ENCODE assay signal across 8 cellular contexts in genomic region chrX:11143931-11144678, GRCh38. TPM values are rescaled to one million over a fixed set of nuclear protein-coding genes. Genes with fewer than 3 reads are reported as not detected.
A peak's percentile ranks its signal among the peaks of the same experiment; 100 is the strongest.
DNase-seq lines count a peak whose midpoint lies in the region; ATAC-seq, FAIRE-seq and TF ChIP-seq lines count a peak whose summit lies in the region.

No MANE protein-coding gene starts in this region.

- H3K36me3 Mint-ChIP-seq in activated naive CD8-positive, alpha-beta T cell treated with anti-CD3 and anti-CD28 coated beads for 36 hours = no peaks in the 10 kb centered on the region

- DNase-seq in ELR (ENCODE audit: low read depth) (peak; percentile 81), RCC 7860 (ENCODE audit: low spot score) (peak; percentile 49), head of caudate nucleus (peak in 38 of 42 donors; percentile 2 to 87 (median 60)), psoas muscle (peak in 1 of 2 donors; percentile 51), OCI-M2 (lab: John Stamatoyannopoulos, UW; ENCODE audit: unreplicated experiment) (no peak)
- peak; percentile 21 for DNase-seq in activated naive CD8-positive, alpha-beta T cell treated with anti-CD3 and anti-CD28 coated beads for 36 hours

- no peak overlapping the region for H3K27ac Mint-ChIP-seq in activated naive CD8-positive, alpha-beta T cell treated with anti-CD3 and anti-CD28 coated beads for 36 hours

- H3K9me3 Mint-ChIP-seq in activated naive CD8-positive, alpha-beta T cell treated with anti-CD3 and anti-CD28 coated beads for 36 hours = no peaks in the 10 kb centered on the region

- H3K4me3 Mint-ChIP-seq in activated naive CD8-positive, alpha-beta T cell treated with anti-CD3 and anti-CD28 coated beads for 36 hours = no peak overlapping the region

- ATAC-seq in GM21825 (IDR thresholded peaks at IDR 0.05; ENCODE audit: unreplicated experiment) (peak; percentile 90), psoas muscle (peak; percentile 73 to 88 (median 78))

- 31 to 40% (median 38%) methylated on average over 20 of the region's 20 CpGs for WGBS in psoas muscle, 3 donors

- no peak overlapping the region for H3K27ac ChIP-seq in psoas muscle

- no peaks in the 10 kb centered on the region for H3K36me3 ChIP-seq in psoas muscle (ENCODE audit: insufficient read depth in 1 of 2, low read depth in 1 of 2)

- no peaks in the 10 kb centered on the region for H3K9me3 ChIP-seq in psoas muscle

- no peak overlapping the region for H3K4me3 ChIP-seq in psoas muscle

- peak; percentile 69 for FAIRE-seq in RCC 7860 (lab: Jason Lieb, UNC)

- no peaks in the 10 kb centered on the region for H3K4me1 ChIP-seq in psoas muscle

- peaks cover 2% of the 10 kb centered on the region for H3K4me1 Mint-ChIP-seq in activated naive CD8-positive, alpha-beta T cell treated with anti-CD3 and anti-CD28 coated beads for 36 hours

- peak; percentile 44; the same call in 1 of the 2 replicates for TF ChIP-seq CTCF in LNCAP (IDR thresholded peaks at IDR 0.05)
- TF ChIP-seq CTCF in psoas muscle (IDR thresholded peaks at IDR 0.05) = peak; percentile 65

- H3K27me3 ChIP-seq in psoas muscle (ENCODE audit: insufficient read depth in 3 of 3, low read length in 2 of 3) = peaks cover 0 to 2% (median 0%) of the 10 kb centered on the region in 3 donors

- intact Hi-C loops in head of caudate nucleus (cut with DNase I) = loop anchor here (5.0 kb wide), 1 partner anchor 388 kb away; no protein-coding TSS in a partner anchor
- intact Hi-C loops in psoas muscle (cut with DNase I) = loop anchor here (5.0 to 10.0 kb wide), 4 partner anchors 381 to 628 kb away; no protein-coding TSS in a partner anchor

- peaks cover 3% of the 10 kb centered on the region for H3K27me3 Mint-ChIP-seq in activated naive CD8-positive, alpha-beta T cell treated with anti-CD3 and anti-CD28 coated beads for 36 hours

RNA-seq across cellular contexts. Expression of gene HCCS, which starts 33.0 kb away (rescaled TPM):
- 10 to 100 TPM; 33.9 to 36.6 TPM for total RNA-seq in activated naive CD8-positive, alpha-beta T cell treated with anti-CD3 and anti-CD28 coated beads for 36 hours
- total RNA-seq in psoas muscle = 10 to 100 TPM; 32.6 to 60.4 (median 41.4) TPM
- polyA plus RNA-seq in psoas muscle = 10 to 100 TPM; 53.8 to 91.6 (median 75.8) TPM
